In genomic region chr16:31700200-31700529, GRCh38 we compare ENCODE assay signal across 8 cellular contexts.
DNase-seq lines count a peak whose midpoint lies in the region; ATAC-seq and TF ChIP-seq lines count a peak whose summit lies in the region.

No MANE protein-coding gene starts in this region.

- peak overlapping the region; percentile 82 for H3K4me3 Mint-ChIP-seq in osteocyte (ENCODE audit: unreplicated experiment)

- no peaks in the 10 kb centered on the region for H3K9me3 Mint-ChIP-seq in osteocyte (ENCODE audit: unreplicated experiment)

- DNase-seq in NCI-H748 (lab: John Stamatoyannopoulos, UW; ENCODE audit: unreplicated experiment) (peak; percentile 90), NCI-H748 treated with DMSO at 0.1 percent for 48 hours (lab: John Stamatoyannopoulos, UW) (no peak), RKO (ENCODE audit: low spot score) (peak; percentile 78), epithelial cell of esophagus (ENCODE audit: low read depth) (no peak), osteocyte (ENCODE audit: extremely low spot score, unreplicated experiment) (peak; percentile 87), NCI-H128 (lab: John Stamatoyannopoulos, UW; ENCODE audit: unreplicated experiment) (no peak), HT-29 (ENCODE audit: low spot score) (no peak)

- peaks cover 18% of the 10 kb centered on the region for H3K27me3 Mint-ChIP-seq in osteocyte (ENCODE audit: unreplicated experiment)

- peaks cover 10% of the 10 kb centered on the region for H3K4me1 Mint-ChIP-seq in osteocyte (ENCODE audit: unreplicated experiment)

- H3K4me3 ChIP-seq in epithelial cell of esophagus (ENCODE audit: low read length), result peak overlapping the region; percentile 91

- TF ChIP-seq CTCF in epithelial cell of esophagus (IDR thresholded peaks at IDR 0.05; ENCODE audit: insufficient read depth, low read depth, low read length, missing control alignments) (no peak), osteocyte (IDR thresholded peaks at IDR 0.05) (no peak)

- H3K27ac Mint-ChIP-seq in osteocyte (ENCODE audit: unreplicated experiment), result no peak overlapping the region

- ATAC-seq in HG02678 (IDR thresholded peaks at IDR 0.05; ENCODE audit: unreplicated experiment), result peak; percentile 87

- H3K36me3 Mint-ChIP-seq in osteocyte (ENCODE audit: unreplicated experiment), result peaks cover 11% of the 10 kb centered on the region

Comparison
In these comparisons a context has a peak if more than half of its experiments do, and no peak if none do; other contexts are left out.
1. DNase-seq: peak in NCI-H748 (single experiment), RKO (single experiment) and osteocyte (single experiment); none in NCI-H748 treated with DMSO at 0.1 percent for 48 hours (single experiment), epithelial cell of esophagus (single experiment), NCI-H128 (single experiment) and HT-29 (single experiment).